In the genomic region with DNA sequence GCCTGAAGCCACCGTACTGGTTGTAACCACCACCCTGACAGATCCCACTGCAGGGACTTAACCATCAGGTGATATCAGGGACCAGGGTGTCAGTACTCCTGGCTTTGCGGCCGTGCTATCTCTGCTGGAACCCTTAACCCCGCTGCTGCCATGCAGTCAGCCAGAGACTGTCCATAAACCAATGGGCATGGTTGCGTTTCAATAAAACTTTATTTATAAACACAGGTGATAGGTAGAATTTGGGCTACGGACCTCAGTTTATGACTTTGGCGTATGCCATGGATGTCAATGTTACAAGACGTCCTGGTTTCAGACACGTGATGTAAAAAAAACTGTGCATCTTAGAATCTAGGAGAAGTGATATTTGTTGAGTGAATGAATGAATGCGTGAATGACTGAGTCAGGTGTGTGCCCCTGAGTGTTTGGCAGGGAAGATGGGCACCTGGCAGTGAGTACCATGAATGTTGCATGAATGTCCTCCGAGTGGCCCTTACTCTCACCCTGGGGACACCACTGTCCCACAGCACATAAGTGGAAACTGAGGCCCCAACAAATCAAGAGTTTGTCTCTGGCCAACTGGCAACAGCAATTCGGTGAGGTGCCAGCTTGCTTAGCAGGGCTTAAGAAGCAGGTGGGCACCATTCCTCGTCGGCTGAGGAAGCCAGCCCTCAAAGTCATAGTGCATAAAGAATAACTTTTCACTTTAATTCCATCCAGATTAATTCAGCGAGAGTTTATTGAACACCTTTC, we compare ENCODE assay signal across 31 cellular contexts.
"Had no signal": no experiment of that assay in that cellular context is flagged by ENCODE, and none has a peak within 500 bp of the region (broad histone marks: within the 10 kb centered on the region; RNA-seq: fewer than 3 reads in every experiment).

No MANE protein-coding gene starts in this region.

- H3K4me3 ChIP-seq: adrenal gland, ascending aorta, esophagus muscularis mucosa, heart left ventricle, neural progenitor cell, right atrium auricular region, skin epidermis, testis had no signal

- H3K4me2 ChIP-seq: neural progenitor cell had no signal

- H3K79me2 ChIP-seq: parathyroid adenoma had no signal

- H2AFZ ChIP-seq: neural progenitor cell, parathyroid adenoma had no signal

- H3K9me3 Mint-ChIP-seq: dendritic cell treated with granulocyte-macrophage colony-stimulating factor and Interleukin-4, amounts not matched to agents 40 ng/mL and 50 ng/mL, for 4 days; neural progenitor cell had no signal

- H3K9ac ChIP-seq: neural progenitor cell, parathyroid adenoma had no signal

- ATAC-seq: activated CD8-positive, alpha-beta memory T cell treated with anti-CD3 and anti-CD28 coated beads, Interleukin-2, amount 10 ng/mL, durations not matched to agents 7 days and 5 days; activated CD8-positive, alpha-beta T cell treated with anti-CD3 and anti-CD28 coated beads, Interleukin-2, amount 10 ng/mL, durations not matched to agents 7 days and 5 days; foreskin keratinocyte; heart left ventricle; naive thymus-derived CD4-positive, alpha-beta T cell; stimulated activated naive CD8-positive, alpha-beta T cell treated with anti-CD3 and anti-CD28 coated beads, Interleukin-15, Interleukin-2, amounts not matched to agents 100 U/mL and 50 U/mL, for 24 hours; T-helper 17 cell had no signal

- H3K4me3 Mint-ChIP-seq: activated CD8-positive, alpha-beta memory T cell treated with anti-CD3 and anti-CD28 coated beads, Interleukin-2, amount 10 ng/mL, durations not matched to agents 7 days and 5 days; activated CD8-positive, alpha-beta T cell treated with anti-CD3 and anti-CD28 coated beads, Interleukin-2, amount 10 ng/mL, durations not matched to agents 7 days and 5 days; activated naive CD4-positive, alpha-beta T cell treated with anti-CD3 and anti-CD28 coated beads for 36 hours; activated naive CD8-positive, alpha-beta T cell treated with anti-CD3 and anti-CD28 coated beads for 36 hours; brain; dendritic cell treated with granulocyte-macrophage colony-stimulating factor and Interleukin-4, amounts not matched to agents 40 ng/mL and 50 ng/mL, for 4 days; naive thymus-derived CD4-positive, alpha-beta T cell; neural progenitor cell; T-helper 17 cell; type B pancreatic cell had no signal

- H3K27ac Mint-ChIP-seq: activated CD8-positive, alpha-beta memory T cell treated with anti-CD3 and anti-CD28 coated beads, Interleukin-2, amount 10 ng/mL, durations not matched to agents 7 days and 5 days; activated CD8-positive, alpha-beta T cell treated with anti-CD3 and anti-CD28 coated beads, Interleukin-2, amount 10 ng/mL, durations not matched to agents 7 days and 5 days; activated naive CD4-positive, alpha-beta T cell treated with anti-CD3 and anti-CD28 coated beads for 36 hours; activated naive CD8-positive, alpha-beta T cell treated with anti-CD3 and anti-CD28 coated beads for 36 hours; activated T-helper 2 cell treated with anti-CD3 and anti-CD28 coated beads, Interferon-gamma antibody, Interleukin-2, Interleukin-4, amounts not matched to agents 10 μg/mL and 5 μg/mL and 100 μg/mL, durations not matched to agents 14 hours and 24 hours and 36 hours; brain; dendritic cell treated with granulocyte-macrophage colony-stimulating factor and Interleukin-4, amounts not matched to agents 40 ng/mL and 50 ng/mL, for 4 days; naive thymus-derived CD4-positive, alpha-beta T cell; neural progenitor cell; T-helper 17 cell; type B pancreatic cell had no signal

- H3K4me1 ChIP-seq: adrenal gland, ascending aorta, esophagus muscularis mucosa, foreskin keratinocyte, heart left ventricle, parathyroid adenoma, right atrium auricular region, testis had no signal

- H3K27ac ChIP-seq: adrenal gland, ascending aorta, esophagus muscularis mucosa, foreskin keratinocyte, heart left ventricle, neural progenitor cell, parathyroid adenoma, right atrium auricular region, skin epidermis, testis, WERI-Rb-1 had no signal

- H3K36me3 ChIP-seq: adrenal gland, ascending aorta, esophagus muscularis mucosa, heart left ventricle, neural progenitor cell, right atrium auricular region, WERI-Rb-1 had no signal

- DNase-seq: activated CD4-positive, alpha-beta T cell treated with anti-CD3 and anti-CD28 coated beads, Interleukin-2, amount 50 U/mL, for 1 hour; activated CD4-positive, CD25-positive, alpha-beta regulatory T cell treated with anti-CD3 and anti-CD28 coated beads, Interleukin-2, amount 50 U/mL, for 72 hours; activated CD8-positive, alpha-beta memory T cell treated with anti-CD3 and anti-CD28 coated beads, Interleukin-2, amount 10 ng/mL, durations not matched to agents 7 days and 5 days; activated CD8-positive, alpha-beta T cell treated with anti-CD3 and anti-CD28 coated beads, Interleukin-2, amount 10 ng/mL, durations not matched to agents 7 days and 5 days; activated naive CD4-positive, alpha-beta T cell treated with anti-CD3 and anti-CD28 coated beads for 36 hours; activated naive CD8-positive, alpha-beta T cell treated with anti-CD3 and anti-CD28 coated beads for 36 hours; activated T-cell treated with anti-CD3 and anti-CD28 coated beads, Interleukin-2, amount 50 U/mL, for 48 hours; adrenal gland; central memory CD4-positive, alpha-beta T cell; foreskin keratinocyte; heart left ventricle; midbrain; naive thymus-derived CD4-positive, alpha-beta T cell; occipital lobe; stimulated activated CD4-positive, alpha-beta T cell treated with anti-CD3 and anti-CD28 coated beads, Interleukin-12 subunit alpha, Interleukin-12 subunit beta, amount 100 ng/mL, for 4 hours; stimulated activated CD4-positive, alpha-beta T cell treated with anti-CD3 and anti-CD28 coated beads, Interleukin-4, amount 100 ng/mL, for 1 hour; stimulated activated naive CD8-positive, alpha-beta T cell treated with anti-CD3 and anti-CD28 coated beads, Interleukin-15, Interleukin-2, amounts not matched to agents 100 U/mL and 50 U/mL, for 24 hours; T-helper 17 cell; T1000; testis; WERI-Rb-1 had no signal

- H3K36me3 Mint-ChIP-seq: activated CD8-positive, alpha-beta memory T cell treated with anti-CD3 and anti-CD28 coated beads, Interleukin-2, amount 10 ng/mL, durations not matched to agents 7 days and 5 days; brain; neural progenitor cell; type B pancreatic cell had no signal

- H3K27me3 ChIP-seq: ascending aorta, esophagus muscularis mucosa, neural progenitor cell, right atrium auricular region, testis had no signal

- H3K9me3 ChIP-seq: adrenal gland, ascending aorta, esophagus muscularis mucosa, right atrium auricular region, testis had no signal

- H3K4me1 Mint-ChIP-seq: activated CD8-positive, alpha-beta memory T cell treated with anti-CD3 and anti-CD28 coated beads, Interleukin-2, amount 10 ng/mL, durations not matched to agents 7 days and 5 days; activated naive CD8-positive, alpha-beta T cell treated with anti-CD3 and anti-CD28 coated beads for 36 hours; neural progenitor cell had no signal
